ENCODE assay signal across 1 cellular context in genomic region chr17:48553837-48554236, GRCh38.
A peak's percentile ranks its signal among the peaks of the same experiment; 100 is the strongest.
TF ChIP-seq lines count a peak whose summit lies in the region.

No MANE protein-coding gene starts in this region.

TF ChIP-seq in K562, 482 proteins besides CTCF, POLR2A, EP300 and RAD21:
- peak; percentile 59 to 71; a peak in 3 of 4 replicates for TF ChIP-seq KDM1A (IDR thresholded peaks at IDR 0.05)
- TF ChIP-seq ZNF316 (IDR thresholded peaks at IDR 0.05): no peak
